Comparison of ENCODE assay signal across 1 cellular context in genomic region chr17:17750881-17751280, GRCh38.
TF ChIP-seq lines count a peak whose summit lies in the region.

No MANE protein-coding gene starts in this region.

TF ChIP-seq in GM12878, 131 proteins besides CTCF, POLR2A, EP300 and RAD21 (continued from another document and continues in another):
- TF ChIP-seq PKNOX1 (IDR thresholded peaks at IDR 0.05), result peak; percentile 94
- TF ChIP-seq POU2F2 (IDR thresholded peaks at IDR 0.05; ENCODE audit: borderline replicate concordance, low read depth, low read length), result no peak
- TF ChIP-seq IRF3 (IDR thresholded peaks at IDR 0.05), result no peak
- TF ChIP-seq FOXM1 (IDR thresholded peaks at IDR 0.05; ENCODE audit: low read depth, low read length), result no peak
- TF ChIP-seq GATAD2B (conservative IDR thresholded peaks at IDR 0.05; ENCODE audit: low read depth), result no peak
- TF ChIP-seq PAX8 (IDR thresholded peaks at IDR 0.05), result no peak
- TF ChIP-seq ATF2 (IDR thresholded peaks at IDR 0.05; ENCODE audit: low read length), result no peak
- no peak for TF ChIP-seq BMI1 (IDR thresholded peaks at IDR 0.05; ENCODE audit: borderline replicate concordance)
- TF ChIP-seq TCF7 (IDR thresholded peaks at IDR 0.05; ENCODE audit: borderline replicate concordance), result no peak
- TF ChIP-seq CREM (IDR thresholded peaks at IDR 0.05; ENCODE audit: low read depth), result no peak
- 0 out of 2 replicates have a peak, but pooled peaks have one; percentile 18 for TF ChIP-seq RUNX3 (IDR thresholded peaks at IDR 0.05; ENCODE audit: low read length)
- TF ChIP-seq ZSCAN29 (IDR thresholded peaks at IDR 0.05), result no peak
- TF ChIP-seq SRF (IDR thresholded peaks at IDR 0.05; ENCODE audit: low read depth in 2 of 2, low read length in 2 of 2), result peak; percentile 91 to 95
- no peak for TF ChIP-seq ZBTB40 (IDR thresholded peaks at IDR 0.05; ENCODE audit: borderline replicate concordance)
- TF ChIP-seq RELA (IDR thresholded peaks at IDR 0.05; ENCODE audit: borderline replicate concordance, partially characterized antibody), result no peak
- TF ChIP-seq CUX1 (IDR thresholded peaks at IDR 0.05; ENCODE audit: insufficient replicate concordance, low read depth, low read length), result no peak
- TF ChIP-seq NBN (IDR thresholded peaks at IDR 0.05), result no peak
- no peak for TF ChIP-seq SREBF2 (IDR thresholded peaks at IDR 0.05; ENCODE audit: low read length)
- no peak for TF ChIP-seq HSF1 (IDR thresholded peaks at IDR 0.05; ENCODE audit: low read depth, low read length)
- no peak for TF ChIP-seq CHD4 (IDR thresholded peaks at IDR 0.05)
- no peak for TF ChIP-seq ZBED1 (IDR thresholded peaks at IDR 0.05; ENCODE audit: borderline replicate concordance)
- TF ChIP-seq FOXK2 (IDR thresholded peaks at IDR 0.05), result no peak
- TF ChIP-seq USF1 (IDR thresholded peaks at IDR 0.05; ENCODE audit: borderline replicate concordance, extremely low read length, insufficient read depth, low read depth, low read length), result no peak
- no peak for TF ChIP-seq POLR2AphosphoS2 (IDR thresholded peaks at IDR 0.05; ENCODE audit: low read depth, low read length)
- TF ChIP-seq PRDM15 (CRISPR knock-in tag; IDR thresholded peaks at IDR 0.05), result no peak
- no peak for TF ChIP-seq PML (IDR thresholded peaks at IDR 0.05; ENCODE audit: low read length)
- no peak for TF ChIP-seq EZH2 (IDR thresholded peaks at IDR 0.05; ENCODE audit: borderline replicate concordance, control insufficient read depth, low read depth, low read length)
- no peak for TF ChIP-seq LARP7 (IDR thresholded peaks at IDR 0.05)
- TF ChIP-seq ZBTB4 (CRISPR knock-in tag; IDR thresholded peaks at IDR 0.05), result no peak
- no peak for TF ChIP-seq MEF2A (IDR thresholded peaks at IDR 0.05; ENCODE audit: insufficient read depth, low read depth, low read length)
- TF ChIP-seq TCF12 (IDR thresholded peaks at IDR 0.05; ENCODE audit: low read depth, low read length), result no peak
- no peak for TF ChIP-seq TBL1XR1 (IDR thresholded peaks at IDR 0.05; ENCODE audit: low read depth, low read length)
- no peak for TF ChIP-seq SIX5 (IDR thresholded peaks at IDR 0.05; ENCODE audit: low read depth, low read length, severe bottlenecking)
- no peak for TF ChIP-seq SREBF1 (IDR thresholded peaks at IDR 0.05; ENCODE audit: low read length)
- no peak for TF ChIP-seq SP1 (IDR thresholded peaks at IDR 0.05; ENCODE audit: low read depth, low read length)
- TF ChIP-seq KLF5 (IDR thresholded peaks at IDR 0.05; ENCODE audit: partially characterized antibody), result no peak
- TF ChIP-seq RB1 (IDR thresholded peaks at IDR 0.05; ENCODE audit: borderline replicate concordance), result no peak
- no peak for TF ChIP-seq FOS (IDR thresholded peaks at IDR 0.05; ENCODE audit: borderline replicate concordance, extremely low read depth, insufficient read length)
- TF ChIP-seq HCFC1 (IDR thresholded peaks at IDR 0.05; ENCODE audit: low read length), result peak; percentile 30; the same call in 1 of the 2 replicates
